1 cellular context compared by ENCODE assay signal in the genomic region with DNA sequence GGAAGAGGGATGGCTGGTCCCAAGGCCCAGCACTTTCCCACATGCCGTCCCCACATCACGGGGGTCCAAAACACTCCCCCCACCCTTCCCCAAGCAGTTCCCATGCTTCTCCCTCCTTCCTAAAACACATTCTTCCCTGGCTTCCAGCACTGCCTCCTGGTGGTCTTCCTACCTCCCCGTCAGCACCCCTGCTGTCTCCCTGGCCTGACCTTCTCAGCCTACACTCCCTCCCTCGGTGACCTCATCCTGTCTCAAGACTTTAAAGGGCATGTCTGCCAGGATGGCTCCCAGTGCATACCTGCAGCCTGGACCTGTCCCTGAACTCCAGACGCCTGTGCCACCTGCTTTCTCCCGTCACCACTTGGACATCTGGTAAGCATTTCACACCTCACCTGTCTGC.
TF ChIP-seq lines count a peak whose summit lies in the region.

No MANE protein-coding gene starts in this region.

TF ChIP-seq in GM23338, 12 proteins besides CTCF, POLR2A, EP300 and RAD21 (continued from another document):
- TF ChIP-seq JUNB (IDR thresholded peaks at IDR 0.05; ENCODE audit: unreplicated experiment): no peak
- TF ChIP-seq NANOG (IDR thresholded peaks at IDR 0.05; ENCODE audit: borderline replicate concordance): no peak
